ENCODE assay signal across 8 cellular contexts in the genomic region with DNA sequence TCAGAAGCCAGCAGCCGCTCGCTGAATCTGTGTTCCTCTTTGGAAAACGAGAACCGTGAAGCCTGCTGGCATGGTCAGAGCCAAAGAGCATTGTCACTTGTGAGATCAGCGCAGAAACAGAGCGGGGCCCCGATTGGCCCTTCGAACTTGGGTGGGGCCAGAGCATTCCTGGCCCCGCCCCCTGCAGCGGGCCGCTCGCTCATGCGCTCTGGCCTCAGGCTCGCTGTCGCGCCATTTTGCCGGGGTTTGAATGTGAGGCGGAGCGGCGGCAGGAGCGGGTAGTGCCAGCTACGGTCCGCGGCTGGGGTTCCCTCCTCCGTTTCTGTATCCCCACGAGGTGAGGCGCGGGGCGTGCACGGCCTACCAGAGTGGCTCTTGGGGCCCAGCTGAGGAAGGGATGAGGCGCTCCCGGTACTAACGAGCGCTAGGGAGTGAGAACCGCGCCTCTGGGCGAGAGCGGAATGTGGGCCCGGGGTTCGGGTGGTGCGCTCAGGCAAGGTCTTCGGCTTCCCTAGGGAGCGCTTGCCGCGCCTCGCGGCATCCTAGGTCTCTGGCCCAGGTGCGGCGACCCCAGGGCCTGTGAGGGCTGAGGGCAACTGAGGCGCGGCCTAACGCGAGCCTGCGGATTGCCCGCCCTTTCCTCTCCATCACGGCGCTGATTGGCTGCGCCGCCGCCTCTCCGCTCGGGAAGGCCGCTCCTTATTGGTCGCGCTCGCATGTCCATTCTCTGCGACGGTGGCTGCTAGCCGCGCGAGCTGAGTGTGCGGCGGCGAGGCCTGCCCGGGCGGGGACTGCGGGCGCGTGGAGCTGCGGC. TPM values are rescaled to one million over a fixed set of nuclear protein-coding genes. Genes with fewer than 3 reads are reported as not detected.
A peak's percentile ranks its signal among the peaks of the same experiment; 100 is the strongest.
DNase-seq lines count a peak whose midpoint lies in the region; ATAC-seq and TF ChIP-seq lines count a peak whose summit lies in the region.

A gene with protein sequence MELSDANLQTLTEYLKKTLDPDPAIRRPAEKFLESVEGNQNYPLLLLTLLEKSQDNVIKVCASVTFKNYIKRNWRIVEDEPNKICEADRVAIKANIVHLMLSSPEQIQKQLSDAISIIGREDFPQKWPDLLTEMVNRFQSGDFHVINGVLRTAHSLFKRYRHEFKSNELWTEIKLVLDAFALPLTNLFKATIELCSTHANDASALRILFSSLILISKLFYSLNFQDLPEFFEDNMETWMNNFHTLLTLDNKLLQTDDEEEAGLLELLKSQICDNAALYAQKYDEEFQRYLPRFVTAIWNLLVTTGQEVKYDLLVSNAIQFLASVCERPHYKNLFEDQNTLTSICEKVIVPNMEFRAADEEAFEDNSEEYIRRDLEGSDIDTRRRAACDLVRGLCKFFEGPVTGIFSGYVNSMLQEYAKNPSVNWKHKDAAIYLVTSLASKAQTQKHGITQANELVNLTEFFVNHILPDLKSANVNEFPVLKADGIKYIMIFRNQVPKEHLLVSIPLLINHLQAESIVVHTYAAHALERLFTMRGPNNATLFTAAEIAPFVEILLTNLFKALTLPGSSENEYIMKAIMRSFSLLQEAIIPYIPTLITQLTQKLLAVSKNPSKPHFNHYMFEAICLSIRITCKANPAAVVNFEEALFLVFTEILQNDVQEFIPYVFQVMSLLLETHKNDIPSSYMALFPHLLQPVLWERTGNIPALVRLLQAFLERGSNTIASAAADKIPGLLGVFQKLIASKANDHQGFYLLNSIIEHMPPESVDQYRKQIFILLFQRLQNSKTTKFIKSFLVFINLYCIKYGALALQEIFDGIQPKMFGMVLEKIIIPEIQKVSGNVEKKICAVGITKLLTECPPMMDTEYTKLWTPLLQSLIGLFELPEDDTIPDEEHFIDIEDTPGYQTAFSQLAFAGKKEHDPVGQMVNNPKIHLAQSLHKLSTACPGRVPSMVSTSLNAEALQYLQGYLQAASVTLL (plus strand): TSS at position 226 of the 814 bp plus-strand sequence. CDS start 12,152 bp downstream, outside the sequence.

- peaks cover 12% of the 10 kb centered on the region for H3K36me3 ChIP-seq in SU-DHL-6 (ENCODE audit: low read length)
- H3K36me3 ChIP-seq in thymus (ENCODE audit: control insufficient read depth, insufficient read depth): no peaks in the 10 kb centered on the region

- peaks cover 11% of the 10 kb centered on the region for H3K4me1 ChIP-seq in thymus (ENCODE audit: control insufficient read depth, insufficient read depth, low read length)

- TF ChIP-seq POLR2A in GM10847 (IDR thresholded peaks at IDR 0.05; ENCODE audit: extremely low read depth, insufficient read length): peak; percentile 77

- H3K27ac Mint-ChIP-seq in activated naive CD8-positive, alpha-beta T cell treated with anti-CD3 and anti-CD28 coated beads, Interleukin-2, amount 10 ng/mL, durations not matched to agents 7 days and 5 days: peak within 1 kb of the TSS; percentile 99
- H3K27ac Mint-ChIP-seq in osteocyte (ENCODE audit: unreplicated experiment): peak within 1 kb of the TSS; percentile 96

- ATAC-seq in HG02678 (IDR thresholded peaks at IDR 0.05; ENCODE audit: unreplicated experiment): peak; percentile 88
- ATAC-seq in activated naive CD8-positive, alpha-beta T cell treated with anti-CD3 and anti-CD28 coated beads, Interleukin-2, amount 10 ng/mL, durations not matched to agents 7 days and 5 days (ENCODE audit: low read depth): peak; percentile 90

- no peaks in the 10 kb centered on the region for H3K9me2 ChIP-seq in SU-DHL-6 (replicated peaks; ENCODE audit: insufficient read depth, low read length)

- H3K27ac ChIP-seq in SU-DHL-6 (ENCODE audit: low read depth, low read length) (peak within 1 kb of the TSS; percentile 94), thymus (ENCODE audit: low read depth) (peak within 1 kb of the TSS; percentile 95)

- H3K9me3 ChIP-seq in SU-DHL-6 (ENCODE audit: insufficient read depth, low read length) (no peaks in the 10 kb centered on the region), thymus (ENCODE audit: control insufficient read depth) (no peaks in the 10 kb centered on the region)

- H3K9ac ChIP-seq in SU-DHL-6 (ENCODE audit: low read length): peak within 1 kb of the TSS; percentile 99

- H3K4me1 Mint-ChIP-seq in activated naive CD8-positive, alpha-beta T cell treated with anti-CD3 and anti-CD28 coated beads, Interleukin-2, amount 10 ng/mL, durations not matched to agents 7 days and 5 days: peaks cover 29% of the 10 kb centered on the region
- peaks cover 20% of the 10 kb centered on the region for H3K4me1 Mint-ChIP-seq in osteocyte (ENCODE audit: unreplicated experiment)

- no peaks in the 10 kb centered on the region for H3K27me3 Mint-ChIP-seq in activated naive CD8-positive, alpha-beta T cell treated with anti-CD3 and anti-CD28 coated beads, Interleukin-2, amount 10 ng/mL, durations not matched to agents 7 days and 5 days
- no peaks in the 10 kb centered on the region for H3K27me3 Mint-ChIP-seq in osteocyte (ENCODE audit: unreplicated experiment)

- no peaks in the 10 kb centered on the region for H3K9me3 Mint-ChIP-seq in activated naive CD8-positive, alpha-beta T cell treated with anti-CD3 and anti-CD28 coated beads, Interleukin-2, amount 10 ng/mL, durations not matched to agents 7 days and 5 days
- H3K9me3 Mint-ChIP-seq in osteocyte (ENCODE audit: unreplicated experiment): no peaks in the 10 kb centered on the region

- H3K36me3 Mint-ChIP-seq in activated naive CD8-positive, alpha-beta T cell treated with anti-CD3 and anti-CD28 coated beads, Interleukin-2, amount 10 ng/mL, durations not matched to agents 7 days and 5 days: peaks cover 26% of the 10 kb centered on the region
- peaks cover 2% of the 10 kb centered on the region for H3K36me3 Mint-ChIP-seq in osteocyte (ENCODE audit: unreplicated experiment)

- POLR2A ChIA-PET in activated naive CD8-positive, alpha-beta T cell treated with anti-CD3 and anti-CD28 coated beads, Interleukin-2, amount 10 ng/mL, durations not matched to agents 7 days and 5 days (lab: Charles Lee): interaction anchor here (0.5 to 2.4 kb wide), 25 partner anchors 8 to 1690 kb away, joined by 3 to 7 read pairs (median 4); a partner anchor contains a TSS

- H4K20me1 ChIP-seq in SU-DHL-6 (ENCODE audit: low read depth, low read length): peaks cover 27% of the 10 kb centered on the region

- intact Hi-C loops in head of caudate nucleus (cut with DNase I): no loop called here

- H3K4me3 ChIP-seq in SU-DHL-6 (ENCODE audit: insufficient read depth, low read length, poor library complexity, severe bottlenecking) (peak within 1 kb of the TSS; percentile 97), thymus (ENCODE audit: low read length) (peak within 1 kb of the TSS; percentile 99)

- DNase-seq in NCI-H128 (lab: John Stamatoyannopoulos, UW; ENCODE audit: unreplicated experiment): peak; percentile 94
- DNase-seq in activated naive CD8-positive, alpha-beta T cell treated with anti-CD3 and anti-CD28 coated beads, Interleukin-2, amount 10 ng/mL, durations not matched to agents 7 days and 5 days: peak; percentile 99
- peak; percentile 94 to 99 (median 98) for DNase-seq in head of caudate nucleus
- peak; percentile 98 for DNase-seq in osteocyte (ENCODE audit: extremely low spot score, unreplicated experiment)

- H3K4me3 Mint-ChIP-seq in activated naive CD8-positive, alpha-beta T cell treated with anti-CD3 and anti-CD28 coated beads, Interleukin-2, amount 10 ng/mL, durations not matched to agents 7 days and 5 days: peak within 1 kb of the TSS; percentile 97
- H3K4me3 Mint-ChIP-seq in osteocyte (ENCODE audit: unreplicated experiment): peak within 1 kb of the TSS; percentile 98

- H3K27me3 ChIP-seq in SU-DHL-6 (ENCODE audit: low read length) (no peaks in the 10 kb centered on the region), thymus (ENCODE audit: control insufficient read depth, insufficient read depth) (no peaks in the 10 kb centered on the region)

- H3F3A ChIP-seq in SU-DHL-6 (ENCODE audit: insufficient read depth): no peaks in the 10 kb centered on the region

- H3K4me2 ChIP-seq in SU-DHL-6 (ENCODE audit: low read depth, low read length, poor library complexity, severe bottlenecking): peak within 1 kb of the TSS; percentile 95

- peak within 1 kb of the TSS; percentile 65 for H2AFZ ChIP-seq in SU-DHL-6 (ENCODE audit: low read depth, low read length, severe bottlenecking)

- under 1% methylated on average over 80 of the region's 80 CpGs for WGBS in thymus

- TF ChIP-seq CTCF in SU-DHL-6 (IDR thresholded peaks at IDR 0.05; ENCODE audit: insufficient read depth, low read length, poor library complexity, severe bottlenecking) (no peak), osteocyte (IDR thresholded peaks at IDR 0.05) (no peak)

- H3K79me2 ChIP-seq in SU-DHL-6 (ENCODE audit: insufficient read depth, low read length): peaks cover 59% of the 10 kb centered on the region

RNA-seq across cellular contexts. Expression of the gene that starts here (rescaled TPM):
- 10 to 100 TPM; 68.3 to 69.8 TPM for total RNA-seq in activated naive CD8-positive, alpha-beta T cell treated with anti-CD3 and anti-CD28 coated beads, Interleukin-2, amount 10 ng/mL, durations not matched to agents 7 days and 5 days
- total RNA-seq in osteocyte: 48.6 and 49.0 TPM in 2 replicates
- 30.4 TPM for polyA plus RNA-seq in thymus

Comparison
In these comparisons a context has a peak if more than half of its experiments do, and no peak if none do; other contexts are left out.
1. Peak in every context shown above with its lines: DNase-seq, ATAC-seq, H3K4me3 ChIP-seq and H3K27ac ChIP-seq.